19 cellular contexts compared by ENCODE assay signal in genomic region chr1:91806146-91806545, GRCh38.
DNase-seq lines count a peak whose midpoint lies in the region; ATAC-seq and TF ChIP-seq lines count a peak whose summit lies in the region.
"Had no signal": no experiment of that assay in that cellular context is flagged by ENCODE, and none has a peak within 500 bp of the region (broad histone marks: within the 10 kb centered on the region; RNA-seq: fewer than 3 reads in every experiment).

No MANE protein-coding gene starts in this region.

- intact Hi-C loops in Right ventricle myocardium superior (cut with DNase I) (no loop called here), left ventricle myocardium superior (cut with micrococcal nuclease) (no loop called here)

- H3K4me3 ChIP-seq in cardiac fibroblast (replicated peaks in 1 of 2; ENCODE audit: low read depth in 2 of 2, low read length in 2 of 2): no peak overlapping the region
- H3K4me3 ChIP-seq: lung, MG63 had no signal

- TF ChIP-seq CTCF in cardiac fibroblast (IDR thresholded peaks at IDR 0.05; ENCODE audit: low read depth, low read length): no peak

- H3K36me3 Mint-ChIP-seq in natural killer cell treated with Interleukin-12 subunit alpha and Interleukin-12 subunit beta and Interleukin-15 and Interleukin-18, amount 100 ng/mL, for 72 hours: peaks cover 7% of the 10 kb centered on the region

- no peak for ATAC-seq in Right ventricle myocardium superior (ENCODE audit: poor library complexity)
- ATAC-seq in left ventricle myocardium superior: no peak
- no peak for ATAC-seq in natural killer cell treated with Interleukin-12 subunit alpha and Interleukin-12 subunit beta and Interleukin-15 and Interleukin-18, amount 100 ng/mL, for 72 hours
- ATAC-seq in HG03469 (IDR thresholded peaks at IDR 0.05; ENCODE audit: unreplicated experiment): no peak
- ATAC-seq: activated CD4-positive, CD25-positive, alpha-beta regulatory T cell treated with anti-CD3 and anti-CD28 coated beads, Interleukin-2, amount 50 U/mL, for 24 hours had no signal

- H3K4me3 Mint-ChIP-seq in natural killer cell treated with Interleukin-12 subunit alpha and Interleukin-12 subunit beta and Interleukin-15 and Interleukin-18, amount 100 ng/mL, for 72 hours: peak overlapping the region; percentile 10
- H3K4me3 Mint-ChIP-seq: HFFc6; nephron progenitor cell; stimulated activated naive CD8-positive, alpha-beta T cell treated with anti-CD3 and anti-CD28 coated beads, Interleukin-15, Interleukin-2, amounts not matched to agents 100 ng/mL and 50 ng/mL, for 24 hours had no signal

- peak overlapping the region; percentile 96 to 97 for H3K27ac Mint-ChIP-seq in natural killer cell treated with Interleukin-12 subunit alpha and Interleukin-12 subunit beta and Interleukin-15 and Interleukin-18, amount 100 ng/mL, for 72 hours
- H3K27ac Mint-ChIP-seq: HFFc6; nephron progenitor cell; stimulated activated naive CD8-positive, alpha-beta T cell treated with anti-CD3 and anti-CD28 coated beads, Interleukin-15, Interleukin-2, amounts not matched to agents 100 ng/mL and 50 ng/mL, for 24 hours had no signal

- H3K4me1 Mint-ChIP-seq in natural killer cell treated with Interleukin-12 subunit alpha and Interleukin-12 subunit beta and Interleukin-15 and Interleukin-18, amount 100 ng/mL, for 72 hours (ENCODE audit: low read depth in 2 of 2): peaks cover 74 to 80% of the 10 kb centered on the region in 2 donors

- H3K27me3 Mint-ChIP-seq in natural killer cell treated with Interleukin-12 subunit alpha and Interleukin-12 subunit beta and Interleukin-15 and Interleukin-18, amount 100 ng/mL, for 72 hours: no peaks in the 10 kb centered on the region
- H3K27me3 Mint-ChIP-seq: stimulated activated naive CD8-positive, alpha-beta T cell treated with anti-CD3 and anti-CD28 coated beads, Interleukin-15, Interleukin-2, amounts not matched to agents 100 ng/mL and 50 ng/mL, for 24 hours had no signal

- no peaks in the 10 kb centered on the region for H3K9me3 Mint-ChIP-seq in natural killer cell treated with Interleukin-12 subunit alpha and Interleukin-12 subunit beta and Interleukin-15 and Interleukin-18, amount 100 ng/mL, for 72 hours
- H3K9me3 Mint-ChIP-seq: HFFc6; nephron progenitor cell; stimulated activated naive CD8-positive, alpha-beta T cell treated with anti-CD3 and anti-CD28 coated beads, Interleukin-15, Interleukin-2, amounts not matched to agents 100 ng/mL and 50 ng/mL, for 24 hours had no signal

- DNase-seq in Right ventricle myocardium superior (peak; percentile 50), left ventricle myocardium superior (no peak), cardiac fibroblast (ENCODE audit: low read depth in 2 of 2) (peak; percentile 48 to 77), iPS-NIHi11 (ENCODE audit: low spot score) (no peak), NCI-H1436 (lab: John Stamatoyannopoulos, UW) (no peak), germinal center (ENCODE audit: low spot score) (no peak)
- DNase-seq in natural killer cell treated with Interleukin-12 subunit alpha and Interleukin-12 subunit beta and Interleukin-15 and Interleukin-18, amount 100 ng/mL, for 72 hours (ENCODE audit: low spot score): no peak
- DNase-seq: activated naive CD4-positive, alpha-beta T cell treated with Interleukin-2 at 50 U/mL for 16 hours; EL; head of caudate nucleus; HFFc6; MG63; NCI-H2029; nephron progenitor cell; stimulated activated CD4-positive, alpha-beta T cell treated with anti-CD3 and anti-CD28 coated beads, Interleukin-15, amount 100 ng/mL, for 24 hours had no signal

Comparison
In these comparisons a context has a peak if more than half of its experiments do, and no peak if none do; other contexts are left out.
1. DNase-seq: peak in Right ventricle myocardium superior (single experiment) and cardiac fibroblast (2 of 2); none in left ventricle myocardium superior (single experiment), natural killer cell treated with Interleukin-12 subunit alpha and Interleukin-12 subunit beta and Interleukin-15 and Interleukin-18, amount 100 ng/mL, for 72 hours (single experiment), iPS-NIHi11 (single experiment), NCI-H1436 (single experiment) and germinal center (single experiment).